Comparison of ENCODE assay signal across 8 cellular contexts in genomic region chr6:24646771-24647170, GRCh38. TPM values are rescaled to one million over a fixed set of nuclear protein-coding genes. Genes with fewer than 3 reads are reported as not detected.
DNase-seq lines count a peak whose midpoint lies in the region; ATAC-seq, FAIRE-seq and TF ChIP-seq lines count a peak whose summit lies in the region.

No MANE protein-coding gene starts in this region.

- peaks cover 16% of the 10 kb centered on the region for H3K36me3 Mint-ChIP-seq in CD4-positive, alpha-beta T cell (ENCODE audit: low read depth)
- no peaks in the 10 kb centered on the region for H3K36me3 Mint-ChIP-seq in HFFc6 (ENCODE audit: low read depth)
- H3K36me3 Mint-ChIP-seq in activated T-helper 17 cell treated with anti-CD3 and anti-CD28 coated beads, Interleukin-2, amount 50 U/mL, for 72 hours (ENCODE audit: low read depth) = peaks cover 22% of the 10 kb centered on the region

- dilution Hi-C loops in keratinocyte (cut with MboI; ENCODE audit: extremely low pct_ligation_motif_present, low sequenced_read_pairs) = no loop called here

- peaks cover 6% of the 10 kb centered on the region for H3K27me3 ChIP-seq in CD4-positive, alpha-beta T cell (ENCODE audit: control insufficient read depth, insufficient read depth, low read length)
- H3K27me3 ChIP-seq in keratinocyte (ENCODE audit: control insufficient read depth, extremely low read depth, insufficient read depth, low read length) = peaks cover 5% of the 10 kb centered on the region

- H3K27ac ChIP-seq in CD4-positive, alpha-beta T cell (ENCODE audit: low read depth, low read length) = no peak overlapping the region
- H3K27ac ChIP-seq in keratinocyte (ENCODE audit: control insufficient read depth, insufficient read depth, low read length) = peak overlapping the region; percentile 49

- H3K9ac ChIP-seq in keratinocyte (ENCODE audit: control insufficient read depth, extremely low read depth, insufficient read depth, low read length) = no peak overlapping the region

- POLR2A ChIA-PET in CD4-positive, alpha-beta T cell (lab: Charles Lee) = interaction anchor here (0.6 to 2.4 kb wide), 7 partner anchors 8 to 233 kb away, joined by 3 to 28 read pairs (median 5); partner anchors contain the start of genes ACOT13, ALDH5A1, C6orf62 and TDP2

- H3K4me1 Mint-ChIP-seq in CD4-positive, alpha-beta T cell (ENCODE audit: low read depth) = peaks cover 16% of the 10 kb centered on the region
- peaks cover 17% of the 10 kb centered on the region for H3K4me1 Mint-ChIP-seq in HFFc6 (ENCODE audit: low read depth)
- H3K4me1 Mint-ChIP-seq in activated T-helper 17 cell treated with anti-CD3 and anti-CD28 coated beads, Interleukin-2, amount 50 U/mL, for 72 hours = peaks cover 6% of the 10 kb centered on the region

- no peak overlapping the region for H2AFZ ChIP-seq in keratinocyte (ENCODE audit: control insufficient read depth, low read length)

- no peaks in the 10 kb centered on the region for H3K9me1 ChIP-seq in keratinocyte (ENCODE audit: control insufficient read depth, extremely low read depth, insufficient read depth, low read length)

- no peak for DNase-seq in CD4-positive, alpha-beta T cell
- DNase-seq in HFFc6 (peak; percentile 2), keratinocyte (ENCODE audit: low read depth, low spot score) (peak; percentile 28), amniotic stem cell (lab: John Stamatoyannopoulos, UW) (no peak), D341Med (ENCODE audit: low spot score) (no peak)
- DNase-seq in stimulated activated naive CD4-positive, alpha-beta T cell (lab: John Stamatoyannopoulos, UW) = no peak

- H3K27ac Mint-ChIP-seq in CD4-positive, alpha-beta T cell = peak overlapping the region; percentile 68
- H3K27ac Mint-ChIP-seq in HFFc6 = no peak overlapping the region
- peak overlapping the region; percentile 76 for H3K27ac Mint-ChIP-seq in activated T-helper 17 cell treated with anti-CD3 and anti-CD28 coated beads, Interleukin-2, amount 50 U/mL, for 72 hours

- peak overlapping the region; percentile 83 for H3K4me2 ChIP-seq in keratinocyte (ENCODE audit: control insufficient read depth, extremely low read depth, insufficient read depth, low read depth, low read length)

- H3K4me1 ChIP-seq in keratinocyte (ENCODE audit: control insufficient read depth, extremely low read depth, insufficient read depth, low read length) = peaks cover 18% of the 10 kb centered on the region

- no peaks in the 10 kb centered on the region for H3K9me3 Mint-ChIP-seq in CD4-positive, alpha-beta T cell
- H3K9me3 Mint-ChIP-seq in HFFc6 = no peaks in the 10 kb centered on the region
- no peaks in the 10 kb centered on the region for H3K9me3 Mint-ChIP-seq in activated T-helper 17 cell treated with anti-CD3 and anti-CD28 coated beads, Interleukin-2, amount 50 U/mL, for 72 hours

- intact Hi-C loops in CD4-positive, alpha-beta T cell (cut with DNase I, micrococcal nuclease) = loop anchor here (1.0 to 2.0 kb wide), 2 partner anchors 20 to 21 kb away; partner anchors contain the start of genes ACOT13 (in 2 of the 2) and TDP2 (in 1 of the 2)

- peak; percentile 79 for FAIRE-seq in keratinocyte (lab: Jason Lieb, UNC)

- CTCF ChIA-PET in CD4-positive, alpha-beta T cell (lab: Charles Lee) = interaction anchor here (1.1 to 3.6 kb wide), 3 partner anchors 20 to 66 kb away, joined by 6 to 19 read pairs (median 17); partner anchors contain the start of genes ACOT13 and TDP2

- ATAC-seq in CD4-positive, alpha-beta T cell (ENCODE audit: poor library complexity) = no peak
- ATAC-seq in activated T-helper 17 cell treated with anti-CD3 and anti-CD28 coated beads, Interleukin-2, amount 50 U/mL, for 72 hours (replicated peaks) = no peak
- no peak for ATAC-seq in GM21619 (IDR thresholded peaks at IDR 0.05; ENCODE audit: unreplicated experiment)

- H4K20me1 ChIP-seq in keratinocyte (ENCODE audit: control insufficient read depth, extremely low read depth, insufficient read depth, low read length) = peaks cover 3% of the 10 kb centered on the region

- no peaks in the 10 kb centered on the region for H3K9me3 ChIP-seq in CD4-positive, alpha-beta T cell (ENCODE audit: control insufficient read depth, low read length)
- no peaks in the 10 kb centered on the region for H3K9me3 ChIP-seq in keratinocyte (ENCODE audit: control insufficient read depth, low read depth, low read length)

- H3K36me3 ChIP-seq in keratinocyte (ENCODE audit: control insufficient read depth in 2 of 2, extremely low read depth in 1 of 2, insufficient read depth in 2 of 2, low read length in 2 of 2) = no peaks in the 10 kb centered on the region

- peaks cover 17% of the 10 kb centered on the region for H3K27me3 Mint-ChIP-seq in CD4-positive, alpha-beta T cell
- H3K27me3 Mint-ChIP-seq in HFFc6 (ENCODE audit: insufficient read depth) = peaks cover 9% of the 10 kb centered on the region
- peaks cover 3% of the 10 kb centered on the region for H3K27me3 Mint-ChIP-seq in activated T-helper 17 cell treated with anti-CD3 and anti-CD28 coated beads, Interleukin-2, amount 50 U/mL, for 72 hours

- TF ChIP-seq CTCF in CD4-positive, alpha-beta T cell (IDR thresholded peaks at IDR 0.05) = no peak
- no peak for TF ChIP-seq CTCF in HFFc6 (IDR thresholded peaks at IDR 0.05)
- no peak for TF ChIP-seq CTCF in keratinocyte (optimal IDR thresholded peaks at IDR 0.05 in 1 of 3, IDR thresholded peaks at IDR 0.05 in 1 of 3, conservative IDR thresholded peaks at IDR 0.05 in 1 of 3; ENCODE audit: extremely low read depth in 1 of 3, insufficient read depth in 2 of 3, low read length in 3 of 3)

- no peaks in the 10 kb centered on the region for H3K79me2 ChIP-seq in keratinocyte (ENCODE audit: control insufficient read depth, insufficient read depth, low read length)

- H3K4me3 Mint-ChIP-seq in CD4-positive, alpha-beta T cell = peak overlapping the region; percentile 87
- H3K4me3 Mint-ChIP-seq in HFFc6 = peak overlapping the region; percentile 85
- peak overlapping the region; percentile 76 for H3K4me3 Mint-ChIP-seq in activated T-helper 17 cell treated with anti-CD3 and anti-CD28 coated beads, Interleukin-2, amount 50 U/mL, for 72 hours

- H3K4me3 ChIP-seq in keratinocyte (ENCODE audit: control insufficient read depth in 2 of 3, extremely low read depth in 1 of 3, insufficient read depth in 2 of 3, low read depth in 1 of 3, low read length in 3 of 3) = peak overlapping the region in 2 of 3 experiments; percentile 63 to 73

RNA-seq across cellular contexts. Expression of gene KIAA0319, which starts 0.8 kb away (rescaled TPM):
- total RNA-seq in CD4-positive, alpha-beta T cell = not detected
- under 1 TPM in 1 of 6 experiments, not detected in 5; 0.05 TPM for total RNA-seq in HFFc6 (2021; fragmentation: NEBNext Ultra II Directional; extraction: Animal tissue kit (Norgen Biotek cat#: 25700))
- total RNA-seq in activated T-helper 17 cell treated with anti-CD3 and anti-CD28 coated beads, Interleukin-2, amount 50 U/mL, for 72 hours = under 1 TPM; 0.66 to 0.76 TPM
- 0.01 TPM in 1 of 3 replicates, not detected in the others for polyA plus RNA-seq in keratinocyte
- polyA plus RNA-seq in keratinocyte (2011; ENCODE audit: low read depth) = 0.05 TPM
- polyA plus RNA-seq in keratinocyte (2011; cell fraction: cytosol; rRNA removed) = not detected in 2 replicates
- polyA plus RNA-seq in keratinocyte (2011; cell fraction: nucleus; rRNA removed) = 0.03 and 0.07 TPM in 2 replicates
- polyA plus RNA-seq in keratinocyte (2012; ENCODE audit: low replicate concordance) = 0.06 TPM in 1 of 2 replicates, not detected in the other
- not detected in 3 replicates for polyA minus RNA-seq in keratinocyte
- not detected for polyA minus RNA-seq in keratinocyte (2011; cell fraction: cytosol; rRNA and poly(A)+ RNA removed)
- not detected in 2 replicates for polyA minus RNA-seq in keratinocyte (2011; cell fraction: nucleus; rRNA and poly(A)+ RNA removed)

RNA-seq across cellular contexts. Expression of gene TDP2, which starts 19.9 kb away (rescaled TPM):
- 10 to 100 TPM; 63.9 to 64.6 TPM for total RNA-seq in CD4-positive, alpha-beta T cell
- 10 to 100 TPM; 27.3 to 33.6 (median 30.7) TPM for total RNA-seq in HFFc6 (2021; fragmentation: NEBNext Ultra II Directional; extraction: Animal tissue kit (Norgen Biotek cat#: 25700))
- total RNA-seq in activated T-helper 17 cell treated with anti-CD3 and anti-CD28 coated beads, Interleukin-2, amount 50 U/mL, for 72 hours = 10 to 100 TPM; 51.6 to 55.3 TPM
- polyA plus RNA-seq in keratinocyte = 21.5 to 39.8 TPM (median 24.2 TPM) in 3 replicates
- polyA plus RNA-seq in keratinocyte (2011; ENCODE audit: low read depth) = 25.9 TPM
- 21.0 and 36.1 TPM in 2 replicates for polyA plus RNA-seq in keratinocyte (2011; cell fraction: cytosol; rRNA removed)
- polyA plus RNA-seq in keratinocyte (2011; cell fraction: nucleus; rRNA removed) = 20.8 and 26.0 TPM in 2 replicates
- polyA plus RNA-seq in keratinocyte (2012; ENCODE audit: low replicate concordance) = 28.0 and 39.3 TPM in 2 replicates
- 7.0 to 15.9 TPM (median 8.6 TPM) in 3 replicates for polyA minus RNA-seq in keratinocyte
- 12.3 TPM for polyA minus RNA-seq in keratinocyte (2011; cell fraction: cytosol; rRNA and poly(A)+ RNA removed)
- 5.4 and 8.6 TPM in 2 replicates for polyA minus RNA-seq in keratinocyte (2011; cell fraction: nucleus; rRNA and poly(A)+ RNA removed)

RNA-seq across cellular contexts. Expression of gene ACOT13, which starts 20.1 kb away (rescaled TPM):
- total RNA-seq in CD4-positive, alpha-beta T cell = 1 to 10 TPM; 1.5 TPM
- total RNA-seq in HFFc6 (2021; fragmentation: NEBNext Ultra II Directional; extraction: Animal tissue kit (Norgen Biotek cat#: 25700)) = 10 to 100 TPM; 18.7 to 21.9 (median 19.8) TPM
- 10 to 100 TPM; 19.2 to 23.5 TPM for total RNA-seq in activated T-helper 17 cell treated with anti-CD3 and anti-CD28 coated beads, Interleukin-2, amount 50 U/mL, for 72 hours
- polyA plus RNA-seq in keratinocyte = 29.5 to 57.9 TPM (median 41.5 TPM) in 3 replicates
- polyA plus RNA-seq in keratinocyte (2011; ENCODE audit: low read depth) = 124 TPM
- 43.1 and 68.9 TPM in 2 replicates for polyA plus RNA-seq in keratinocyte (2011; cell fraction: cytosol; rRNA removed)
- 21.8 and 22.7 TPM in 2 replicates for polyA plus RNA-seq in keratinocyte (2011; cell fraction: nucleus; rRNA removed)
- 34.7 and 35.6 TPM in 2 replicates for polyA plus RNA-seq in keratinocyte (2012; ENCODE audit: low replicate concordance)
- 4.8 to 18.6 TPM (median 5.2 TPM) in 3 replicates for polyA minus RNA-seq in keratinocyte
- 10.9 TPM for polyA minus RNA-seq in keratinocyte (2011; cell fraction: cytosol; rRNA and poly(A)+ RNA removed)
- 1.6 and 1.9 TPM in 2 replicates for polyA minus RNA-seq in keratinocyte (2011; cell fraction: nucleus; rRNA and poly(A)+ RNA removed)

Comparison
In these comparisons a context has a peak if more than half of its experiments do, and no peak if none do; other contexts are left out.
1. DNase-seq: peak in HFFc6 (single experiment) and keratinocyte (single experiment); none in CD4-positive, alpha-beta T cell (0 of 10), amniotic stem cell (single experiment), stimulated activated naive CD4-positive, alpha-beta T cell (0 of 6) and D341Med (single experiment).
2. RNA of gene ACOT13, which starts 20.1 kb away (total RNA-seq): 19.2 to 23.5 TPM in activated T-helper 17 cell treated with anti-CD3 and anti-CD28 coated beads, Interleukin-2, amount 50 U/mL, for 72 hours and 18.7 to 21.9 TPM in HFFc6; 1.5 TPM in CD4-positive, alpha-beta T cell; every median in the first group is over 4 times any median in the second.
3. Peak in every context shown above with its lines, with median percentiles within 50 percentile points of each other: H3K4me3 Mint-ChIP-seq.